In the genomic region with DNA sequence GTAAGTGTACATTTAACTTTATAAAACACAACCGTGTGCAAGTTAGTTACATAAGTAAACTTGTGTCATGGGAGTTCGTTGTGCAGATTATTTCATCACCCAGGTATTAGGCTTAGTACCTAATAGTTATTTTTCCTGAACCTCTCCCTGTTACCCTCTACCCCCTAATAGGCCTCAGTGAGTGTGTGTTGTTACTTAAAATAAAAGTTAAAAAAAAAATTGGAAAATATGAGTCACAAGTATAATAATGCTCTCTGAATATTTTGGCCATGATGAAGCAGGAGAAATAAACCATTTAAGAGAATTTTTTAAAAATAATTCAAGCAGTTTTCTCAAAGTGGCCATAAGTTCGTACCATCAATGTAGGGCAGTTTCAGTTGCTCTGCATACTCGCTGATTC, we compare ENCODE assay signal across 22 cellular contexts.
A peak's percentile ranks its signal among the peaks of the same experiment; 100 is the strongest.
DNase-seq lines count a peak whose midpoint lies in the region; ATAC-seq and TF ChIP-seq lines count a peak whose summit lies in the region.
"Had no signal": no experiment of that assay in that cellular context is flagged by ENCODE, and none has a peak within 500 bp of the region (broad histone marks: within the 10 kb centered on the region; RNA-seq: fewer than 3 reads in every experiment).

No MANE protein-coding gene starts in this region.

- no peaks in the 10 kb centered on the region for H3K9me2 ChIP-seq in SK-N-SH

- H3K79me2 ChIP-seq in SK-N-SH (ENCODE audit: insufficient read depth) = no peaks in the 10 kb centered on the region

- WGBS in SK-N-SH (ENCODE audit: low lambda C conversion rate) = 50% methylated on average over 4 of the region's 4 CpGs
- WGBS in right cardiac atrium = 90% methylated on average over 4 of the region's 4 CpGs

- no peak for ATAC-seq in right cardiac atrium
- no peak for ATAC-seq in HG03196 (IDR thresholded peaks at IDR 0.05; ENCODE audit: unreplicated experiment)
- ATAC-seq: effector memory CD8-positive, alpha-beta T cell; left lobe of liver; right lobe of liver had no signal

- H4K20me1 ChIP-seq in SK-N-SH (ENCODE audit: insufficient read depth) = no peaks in the 10 kb centered on the region

- H3K36me3 ChIP-seq in SK-N-SH (replicated peaks in 1 of 2; ENCODE audit: control insufficient read depth in 1 of 2, insufficient read depth in 2 of 2, low read length in 1 of 2) = no peaks in the 10 kb centered on the region
- H3K36me3 ChIP-seq: neutrophil, right lobe of liver, SJCRH30 had no signal

- DNase-seq in ELR (ENCODE audit: low read depth) (peak; percentile 51), SK-N-SH (no peak), dedifferentiated amniotic fluid mesenchymal stem cell (ENCODE audit: extremely low spot score) (peak; percentile 90), non-pigmented ciliary epithelial cell (ENCODE audit: low read depth) (peak; percentile 27), right cardiac atrium (no peak), GM10266 (ENCODE audit: extremely low spot score) (no peak)
- DNase-seq in stimulated activated CD4-positive, alpha-beta T cell treated with anti-CD3 and anti-CD28 coated beads, Interleukin-15, amount 100 ng/mL, for 24 hours = no peak
- DNase-seq: activated CD4-positive, CD25-positive, alpha-beta regulatory T cell treated with anti-CD3 and anti-CD28 coated beads, Interleukin-2, amount 50 U/mL, for 72 hours; CD8-positive, alpha-beta memory T cell; cerebellar nuclear complex; DMS79; effector memory CD8-positive, alpha-beta T cell; Karpas-422; NCI-H1417; NCI-H774; OCI-M1; right lobe of liver; SJCRH30; stimulated activated CD4-positive, alpha-beta T cell treated with anti-CD3 and anti-CD28 coated beads, Interleukin-2, amount 100 ng/mL, for 24 hours had no signal

- peaks cover 9% of the 10 kb centered on the region for H3F3A ChIP-seq in SK-N-SH (replicated peaks; ENCODE audit: insufficient read depth)

- CTCF ChIA-PET in SK-N-SH (lab: Yijun Ruan, JAX) = interaction anchor here (0.6 kb wide), 1 partner anchor 778 kb away, joined by 3 read pairs; no protein-coding TSS in a partner anchor

- H3K4me2 ChIP-seq in SK-N-SH = no peak overlapping the region; the same call in 1 of the 2 replicates

- no peak overlapping the region; the same call in 1 of the 2 replicates for H3K9ac ChIP-seq in SK-N-SH

- peak overlapping the region in 1 of 2 experiments; percentile 68; a peak in 2 of 4 replicates for H3K27ac ChIP-seq in SK-N-SH (ENCODE audit: low read depth in 2 of 2, low read length in 1 of 2)
- no peak overlapping the region for H3K27ac ChIP-seq in right cardiac atrium (ENCODE audit: low read length)
- H3K27ac ChIP-seq: neutrophil, right lobe of liver, SJCRH30 had no signal

- H2AFZ ChIP-seq in SK-N-SH (ENCODE audit: low read depth) = peak overlapping the region; percentile 79

- intact Hi-C loops in right cardiac atrium (cut with DNase I) = no loop called here

- no peak for TF ChIP-seq RAD21 in SK-N-SH (IDR thresholded peaks at IDR 0.05; ENCODE audit: low read length)

- peak in 1 of 2 experiments; percentile 32; a peak in 1 of 4 replicates for TF ChIP-seq EP300 in SK-N-SH (IDR thresholded peaks at IDR 0.05; ENCODE audit: borderline replicate concordance in 1 of 2, low read depth in 1 of 2, low read length in 1 of 2)

- POLR2A ChIA-PET in SK-N-SH (lab: Yijun Ruan, JAX) = no interaction called here

- peaks cover 0 to 8% of the 10 kb centered on the region in 2 experiments; a peak in 1 of 4 replicates for H3K4me1 ChIP-seq in SK-N-SH (ENCODE audit: control insufficient read depth in 1 of 2, insufficient read depth in 2 of 2, low read depth in 1 of 2, low read length in 1 of 2)
- no peaks in the 10 kb centered on the region for H3K4me1 ChIP-seq in right cardiac atrium (ENCODE audit: control insufficient read depth, insufficient read depth, low read length)
- H3K4me1 ChIP-seq: right lobe of liver, SJCRH30 had no signal

- no peaks in the 10 kb centered on the region for H3K9me3 ChIP-seq in SK-N-SH
- no peaks in the 10 kb centered on the region for H3K9me3 ChIP-seq in right cardiac atrium (ENCODE audit: control insufficient read depth, low read length)
- H3K9me3 ChIP-seq: neutrophil, right lobe of liver, SJCRH30 had no signal

- TF ChIP-seq CTCF in SK-N-SH (IDR thresholded peaks at IDR 0.05) = no peak
- no peak for TF ChIP-seq CTCF in GM10266 (IDR thresholded peaks at IDR 0.05; ENCODE audit: control insufficient read depth, insufficient read depth, low read depth, missing control alignments)

- H3K27me3 ChIP-seq in SK-N-SH (ENCODE audit: insufficient read depth) (no peaks in the 10 kb centered on the region), right cardiac atrium (ENCODE audit: control insufficient read depth, insufficient read depth) (no peaks in the 10 kb centered on the region)
- H3K27me3 ChIP-seq: neutrophil, right lobe of liver, SJCRH30 had no signal

- no peak overlapping the region for H3K4me3 ChIP-seq in SK-N-SH (ENCODE audit: low read depth in 2 of 2, low read length in 1 of 2)
- H3K4me3 ChIP-seq in right cardiac atrium (ENCODE audit: low read length) = no peak overlapping the region
- H3K4me3 ChIP-seq: right lobe of liver, SJCRH30 had no signal

TF ChIP-seq in SK-N-SH, 30 proteins besides CTCF, POLR2A, EP300 and RAD21:
- TF ChIP-seq JUND (IDR thresholded peaks at IDR 0.05) = peak; percentile 63
- peak; percentile 46; the same call in 1 of the 2 replicates for TF ChIP-seq FOSL2 (IDR thresholded peaks at IDR 0.05; ENCODE audit: borderline replicate concordance, low read depth)
- TF ChIP-seq TCF12 (IDR thresholded peaks at IDR 0.05) = peak; percentile 39; the same call in 1 of the 2 replicates
- peak; percentile 80; the same call in 1 of the 2 replicates for TF ChIP-seq MEF2A (IDR thresholded peaks at IDR 0.05; ENCODE audit: borderline replicate concordance, low read depth)
- no peak for TF ChIP-seq EZH2phosphoT487 (IDR thresholded peaks at IDR 0.05; ENCODE audit: borderline replicate concordance, low read depth)

Comparison
In these comparisons a context has a peak if more than half of its experiments do, and no peak if none do; other contexts are left out.
1. DNase-seq: peak in ELR (single experiment), dedifferentiated amniotic fluid mesenchymal stem cell (single experiment) and non-pigmented ciliary epithelial cell (single experiment); none in SK-N-SH (single experiment), right cardiac atrium (0 of 3), stimulated activated CD4-positive, alpha-beta T cell treated with anti-CD3 and anti-CD28 coated beads, Interleukin-15, amount 100 ng/mL, for 24 hours (single experiment) and GM10266 (single experiment).